ENCODE assay signal across 1 cellular context in genomic region chr2:166230024-166230723, GRCh38.
TF ChIP-seq lines count a peak whose summit lies in the region.

No MANE protein-coding gene starts in this region.

TF ChIP-seq in A549, 52 proteins besides CTCF, POLR2A, EP300 and RAD21 (continued from another document):
- no peak for TF ChIP-seq MAFK (IDR thresholded peaks at IDR 0.05; ENCODE audit: partially characterized antibody)
- no peak for TF ChIP-seq KDM1A (IDR thresholded peaks at IDR 0.05; ENCODE audit: low read depth)
- no peak for TF ChIP-seq ZSCAN20 (CRISPR knock-in tag; IDR thresholded peaks at IDR 0.05)
- TF ChIP-seq SREBF2 (IDR thresholded peaks at IDR 0.05): no peak
